8 cellular contexts compared by ENCODE assay signal in the genomic region with DNA sequence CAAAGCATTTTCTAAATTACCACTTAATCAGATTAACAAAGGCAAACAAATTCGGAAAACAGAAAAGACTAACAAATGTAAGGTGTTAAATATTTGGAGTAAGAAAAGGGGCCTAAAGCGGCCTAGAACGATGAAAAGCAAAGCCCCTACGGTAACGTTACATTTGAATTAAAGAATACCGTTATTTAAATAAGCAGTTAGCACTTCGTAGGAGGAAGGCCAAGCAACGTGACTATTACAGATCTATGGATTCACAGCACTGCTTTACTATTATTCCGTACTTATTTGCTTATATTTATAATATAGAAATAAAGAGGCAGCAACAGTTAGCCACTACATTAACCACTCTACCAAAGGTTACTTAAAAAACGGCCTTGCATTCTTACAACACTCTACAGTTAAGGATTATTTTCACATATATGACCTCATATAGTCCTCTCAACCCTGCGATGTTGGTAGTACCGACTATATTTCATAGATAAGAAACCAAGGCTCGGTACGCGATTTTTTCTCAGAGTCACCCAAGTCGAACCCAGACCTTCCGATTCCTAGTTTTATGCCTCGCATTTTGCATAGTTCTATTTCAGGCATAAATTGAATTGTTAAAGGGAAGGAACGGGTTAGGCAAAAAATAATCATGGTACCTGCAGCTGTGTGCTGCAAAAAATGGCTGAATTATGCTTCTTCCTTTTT. TPM values are rescaled to one million over a fixed set of nuclear protein-coding genes. Genes with fewer than 3 reads are reported as not detected.
DNase-seq lines count a peak whose midpoint lies in the region; ATAC-seq and TF ChIP-seq lines count a peak whose summit lies in the region.

No MANE protein-coding gene starts in this region.

- H3K9ac ChIP-seq in MM.1S (ENCODE audit: low read length) = peak overlapping the region; percentile 79

- H3K79me2 ChIP-seq in MM.1S (ENCODE audit: low read length) = peaks cover 50% of the 10 kb centered on the region

- WGBS in lower leg skin, 2 donors = 1 to 40% methylated on average over 19 of the region's 19 CpGs
- WGBS in upper lobe of left lung, 2 donors = 2 to 45% methylated on average over 19 of the region's 19 CpGs

- H2AFZ ChIP-seq in MM.1S (ENCODE audit: low read length) = no peak overlapping the region

- H3K36me3 ChIP-seq in MM.1S (replicated peaks; ENCODE audit: insufficient read depth, low read length) = no peaks in the 10 kb centered on the region
- H3K36me3 ChIP-seq in upper lobe of left lung = no peaks in the 10 kb centered on the region

- H3K9me2 ChIP-seq in MM.1S (replicated peaks; ENCODE audit: insufficient read depth, low read length) = no peaks in the 10 kb centered on the region

- TSS peak; percentile 56 for BruUV-seq in MCF 10A (replicated peaks; lab: Mats Ljungman, UMichigan)

- H3F3A ChIP-seq in MM.1S (ENCODE audit: insufficient read depth, low read length) = no peaks in the 10 kb centered on the region

- no peak for TF ChIP-seq CTCF in MM.1S (IDR thresholded peaks at IDR 0.05; ENCODE audit: low read length)
- TF ChIP-seq CTCF in MCF 10A (IDR thresholded peaks at IDR 0.05; ENCODE audit: unreplicated experiment) = no peak
- no peak for TF ChIP-seq CTCF in lower leg skin (IDR thresholded peaks at IDR 0.05)
- TF ChIP-seq CTCF in upper lobe of left lung (IDR thresholded peaks at IDR 0.05) = no peak

- no peak for TF ChIP-seq EP300 in upper lobe of left lung (IDR thresholded peaks at IDR 0.05)

- DNase-seq in NCI-H1694 treated with DMSO at 0.1 percent for 48 hours (lab: John Stamatoyannopoulos, UW) = peak; percentile 31
- no peak for DNase-seq in NCI-H1694 (lab: John Stamatoyannopoulos, UW)
- DNase-seq in MM.1S = peak; percentile 15
- DNase-seq in MCF 10A (ENCODE audit: unreplicated experiment) = peak; percentile 16
- peak in 1 of 2 donors; percentile 23 for DNase-seq in lower leg skin (ENCODE audit: low spot score in 2 of 2)
- DNase-seq in upper lobe of left lung = no peak
- no peak for DNase-seq in NCI-H2029 treated with DMSO at 0.1 percent for 48 hours (lab: John Stamatoyannopoulos, UW)
- no peak for DNase-seq in posterior cingulate gyrus

- peak overlapping the region; percentile 53; the same call in 1 of the 2 replicates for H3K27ac ChIP-seq in MM.1S (ENCODE audit: low read length)
- peak overlapping the region; percentile 94 to 97 (median 96) for H3K27ac ChIP-seq in upper lobe of left lung

- intact Hi-C loops in MCF 10A (cut with micrococcal nuclease) (loop anchor here (2.0 kb wide), 1 partner anchor 115 kb away; the partner anchor contains the start of gene CXorf58), lower leg skin (cut with DNase I; ENCODE audit: low total_unique reads) (no loop called here), posterior cingulate gyrus (cut with DNase I) (loop anchor here (2.0 kb wide), 1 partner anchor 115 kb away; the partner anchor contains the start of gene CXorf58)

- no peak for ATAC-seq in upper lobe of left lung (ENCODE audit: low FRiP score in 2 of 2)

- peaks cover 7% of the 10 kb centered on the region for H3K4me1 Mint-ChIP-seq in MCF 10A (ENCODE audit: insufficient read depth, unreplicated experiment)

- H3K27me3 ChIP-seq in MM.1S (replicated peaks; ENCODE audit: insufficient read depth, low read length) = no peaks in the 10 kb centered on the region
- no peaks in the 10 kb centered on the region for H3K27me3 ChIP-seq in upper lobe of left lung

- no peak for TF ChIP-seq POLR2A in lower leg skin (IDR thresholded peaks at IDR 0.05)
- no peak for TF ChIP-seq POLR2A in upper lobe of left lung (IDR thresholded peaks at IDR 0.05)

- H3K9me3 ChIP-seq in MM.1S (replicated peaks; ENCODE audit: insufficient read depth, low read length) (no peaks in the 10 kb centered on the region), upper lobe of left lung (peaks cover 0 to 4% (median 0%) of the 10 kb centered on the region in 4 donors)

- CTCF ChIA-PET in MCF 10A (lab: Yijun Ruan, JAX) = interaction anchor here (4.4 kb wide), 1 partner anchor 30 kb away, joined by 23 read pairs; the partner anchor contains the start of gene EIF2S3

- POLR2A ChIA-PET in MCF 10A (lab: Yijun Ruan, JAX) = interaction anchor here (0.6 to 6.6 kb wide), 5 partner anchors 12 to 116 kb away, joined by 3 to 114 read pairs (median 8); partner anchors contain the start of genes APOO, CXorf58 and EIF2S3

- peak overlapping the region; percentile 53 for H3K4me2 ChIP-seq in MM.1S (ENCODE audit: low read depth, low read length)

- peaks cover 41% of the 10 kb centered on the region for H3K27me3 Mint-ChIP-seq in MCF 10A (ENCODE audit: insufficient read depth, unreplicated experiment)

- H4K20me1 ChIP-seq in MM.1S (ENCODE audit: insufficient read depth, low read length) = no peaks in the 10 kb centered on the region

- peak overlapping the region; percentile 59 for H3K27ac Mint-ChIP-seq in MCF 10A (ENCODE audit: low read depth, unreplicated experiment)

- H3K36me3 Mint-ChIP-seq in MCF 10A (ENCODE audit: insufficient read depth, unreplicated experiment) = peaks cover 7% of the 10 kb centered on the region

- no peaks in the 10 kb centered on the region for H3K9me3 Mint-ChIP-seq in MCF 10A (ENCODE audit: unreplicated experiment)

- peak overlapping the region; percentile 73 for H3K4me3 Mint-ChIP-seq in MCF 10A (ENCODE audit: unreplicated experiment)

- H3K4me1 ChIP-seq in MM.1S (ENCODE audit: low read length) = no peaks in the 10 kb centered on the region
- peaks cover 0 to 4% (median 0%) of the 10 kb centered on the region in 4 donors for H3K4me1 ChIP-seq in upper lobe of left lung

- H3K4me3 ChIP-seq in MM.1S (ENCODE audit: low read length) (peak overlapping the region; percentile 82), lower leg skin (ENCODE audit: low read depth, poor library complexity, severe bottlenecking) (peak overlapping the region; percentile 60), upper lobe of left lung (peak overlapping the region; percentile 32 to 71 (median 62))

RNA-seq across cellular contexts. Expression of gene KLHL15, which starts 2.9 kb away (rescaled TPM):
- total RNA-seq in MCF 10A (2022) (4.8 and 5.6 TPM in 2 replicates), lower leg skin (1 to 10 TPM; 4.7 to 5.5 (median 5.3) TPM), upper lobe of left lung (10 to 100 TPM in 1 of 6 donors, 1 to 10 TPM in 5; 3.4 to 13.5 (median 5.7) TPM)

RNA-seq across cellular contexts. Expression of gene EIF2S3, which starts 30.6 kb away (rescaled TPM):
- total RNA-seq in MCF 10A (2022) (354 and 391 TPM in 2 replicates), lower leg skin (100 to 1,000 TPM in 2 of 4 donors, 10 to 100 TPM in 2; 88.6 to 106 (median 101) TPM), upper lobe of left lung (100 to 1,000 TPM in 3 of 6 donors, 10 to 100 TPM in 3; 65.0 to 161 (median 104) TPM)

Comparison
In these comparisons a context has a peak if more than half of its experiments do, and no peak if none do; other contexts are left out.
1. DNase-seq: peak in NCI-H1694 treated with DMSO at 0.1 percent for 48 hours (single experiment), MM.1S (single experiment) and MCF 10A (single experiment); none in NCI-H1694 (single experiment), upper lobe of left lung (0 of 2), NCI-H2029 treated with DMSO at 0.1 percent for 48 hours (single experiment) and posterior cingulate gyrus (0 of 10).
2. Peak in every context shown above with its lines, with median percentiles within 50 percentile points of each other: H3K4me3 ChIP-seq.